Comparison of ENCODE assay signal across 11 cellular contexts in the genomic region with DNA sequence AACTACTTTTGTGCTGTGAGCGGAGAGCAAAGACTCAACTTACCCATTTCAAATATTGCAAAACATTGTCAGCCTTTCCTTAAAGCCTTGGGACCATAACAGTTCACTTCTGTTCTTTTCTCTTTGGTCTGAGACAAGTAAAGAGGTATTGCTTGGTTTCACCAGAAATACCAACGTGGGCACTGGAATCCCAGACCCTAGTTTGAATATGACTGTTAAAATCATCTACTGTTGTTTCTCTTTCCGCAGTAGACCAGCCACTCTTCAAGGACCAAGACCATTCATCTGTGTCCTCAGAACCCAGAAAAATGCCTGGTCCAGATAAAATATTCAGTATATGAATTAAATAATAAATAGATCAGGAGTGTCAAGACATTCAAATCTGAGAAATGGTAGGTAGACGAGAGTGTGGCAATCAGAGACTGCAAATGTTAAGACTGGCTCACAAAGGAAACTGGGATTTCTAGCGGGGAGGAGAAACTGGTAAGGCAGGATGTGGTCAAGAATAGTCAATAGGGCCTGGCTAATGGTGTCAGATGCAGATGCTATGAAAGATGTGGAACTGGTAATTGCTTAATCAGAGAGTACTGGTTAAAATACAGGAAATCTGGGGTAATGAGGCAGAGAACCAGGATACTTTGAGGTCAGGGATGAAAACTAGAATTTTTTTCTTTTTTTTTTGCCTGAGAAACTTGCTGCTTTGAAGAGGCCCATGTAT.
DNase-seq lines count a peak whose midpoint lies in the region; ATAC-seq and TF ChIP-seq lines count a peak whose summit lies in the region.
"Had no signal": no experiment of that assay in that cellular context is flagged by ENCODE, and none has a peak within 500 bp of the region (broad histone marks: within the 10 kb centered on the region; RNA-seq: fewer than 3 reads in every experiment).

No MANE protein-coding gene starts in this region.

- no peaks in the 10 kb centered on the region for H3K36me3 ChIP-seq in GM23248 (ENCODE audit: low read depth)
- H3K36me3 ChIP-seq: left lung had no signal

- H3K9me3 ChIP-seq in GM23248 (ENCODE audit: low read depth), result no peaks in the 10 kb centered on the region
- H3K9me3 ChIP-seq: left lung had no signal

- H3K27ac Mint-ChIP-seq in immature natural killer cell (peak overlapping the region in 3 of 6 donors; percentile 9 to 74 (median 37)), endothelial cell (ENCODE audit: unreplicated experiment) (no peak overlapping the region)

- no peaks in the 10 kb centered on the region for H3K79me2 ChIP-seq in GM23248 (ENCODE audit: insufficient read depth)

- in situ Hi-C loops in GM23248 (cut with MboI), result no loop called here

- H3K27me3 ChIP-seq in GM23248 (replicated peaks; ENCODE audit: insufficient read depth), result no peaks in the 10 kb centered on the region

- H3K36me3 Mint-ChIP-seq in immature natural killer cell, result no peaks in the 10 kb centered on the region
- no peaks in the 10 kb centered on the region for H3K36me3 Mint-ChIP-seq in endothelial cell (ENCODE audit: low read depth, unreplicated experiment)

- TF ChIP-seq CTCF in endothelial cell (IDR thresholded peaks at IDR 0.05; ENCODE audit: unreplicated experiment), result no peak

- WGBS in GM23248 (ENCODE audit: low coverage in 1 of 2, low lambda C conversion rate in 2 of 2, missing lambda C conversion rate in 2 of 2), 2 experiments, result 82 to 85% methylated on average over 5 of the region's 5 CpGs

- no peaks in the 10 kb centered on the region for H3F3A ChIP-seq in GM23248 (ENCODE audit: insufficient read depth)

- no peak overlapping the region for H3K9ac ChIP-seq in GM23248

- peaks cover 15 to 23% of the 10 kb centered on the region in 2 donors for H3K4me1 Mint-ChIP-seq in immature natural killer cell
- no peaks in the 10 kb centered on the region for H3K4me1 Mint-ChIP-seq in endothelial cell (ENCODE audit: unreplicated experiment)

- H3K27ac ChIP-seq in GM23248, result no peak overlapping the region
- H3K27ac ChIP-seq: left lung had no signal

- no peaks in the 10 kb centered on the region for H4K20me1 ChIP-seq in GM23248 (ENCODE audit: insufficient read depth)

- H3K4me3 Mint-ChIP-seq in immature natural killer cell, result peak overlapping the region in 2 of 5 donors; percentile 15 to 20
- H3K4me3 Mint-ChIP-seq in endothelial cell (ENCODE audit: unreplicated experiment), result no peak overlapping the region

- no peak overlapping the region for H3K4me3 ChIP-seq in GM23248
- H3K4me3 ChIP-seq: left lung had no signal

- peaks cover 8% of the 10 kb centered on the region for H3K4me1 ChIP-seq in GM23248 (ENCODE audit: insufficient read depth)
- H3K4me1 ChIP-seq: left lung had no signal

- H2AFZ ChIP-seq in GM23248, result no peak overlapping the region

- H3K9me3 Mint-ChIP-seq in immature natural killer cell, result peaks cover 0 to 6% (median 0%) of the 10 kb centered on the region in 6 donors
- no peaks in the 10 kb centered on the region for H3K9me3 Mint-ChIP-seq in endothelial cell (ENCODE audit: unreplicated experiment)

- peak; percentile 84 for ATAC-seq in GM18867 (IDR thresholded peaks at IDR 0.05; ENCODE audit: unreplicated experiment)
- ATAC-seq: left lung had no signal

- H3K27me3 Mint-ChIP-seq in immature natural killer cell (ENCODE audit: low read depth in 3 of 3), result peaks cover 0 to 8% (median 2%) of the 10 kb centered on the region in 3 donors
- H3K27me3 Mint-ChIP-seq in endothelial cell (ENCODE audit: unreplicated experiment), result no peaks in the 10 kb centered on the region

- H3K4me2 ChIP-seq in GM23248 (ENCODE audit: unreplicated experiment), result no peak overlapping the region

- peak; percentile 17 for DNase-seq in GM23248
- peak; percentile 4 for DNase-seq in KG1 (lab: John Stamatoyannopoulos, UW)
- peak in 2 of 3 donors; percentile 4 to 7 for DNase-seq in immature natural killer cell
- no peak for DNase-seq in nucleus accumbens (lab: John Stamatoyannopoulos, UW)
- DNase-seq in NCI-H510A treated with DMSO at 0.1 percent for 48 hours (lab: John Stamatoyannopoulos, UW), result no peak
- no peak for DNase-seq in endothelial cell (ENCODE audit: low spot score)
- DNase-seq: cerebellar nuclear complex; left lung; NCI-H2107; stimulated activated CD4-positive, alpha-beta T cell treated with anti-CD3 and anti-CD28 coated beads, Interleukin-15, amount 100 ng/mL, for 24 hours had no signal

- H3K9me2 ChIP-seq in GM23248 (ENCODE audit: insufficient read depth), result no peaks in the 10 kb centered on the region

Comparison
In these comparisons a context has a peak if more than half of its experiments do, and no peak if none do; other contexts are left out.
1. DNase-seq: peak in GM23248 (single experiment), KG1 (single experiment) and immature natural killer cell (2 of 3); none in nucleus accumbens (0 of 56), NCI-H510A treated with DMSO at 0.1 percent for 48 hours (single experiment) and endothelial cell (single experiment).